ENCODE assay signal across 1 cellular context in genomic region chr17:19247423-19247822, GRCh38.
TF ChIP-seq lines count a peak whose summit lies in the region.

No MANE protein-coding gene starts in this region.

TF ChIP-seq in HEK293, 187 proteins besides CTCF, POLR2A, EP300 and RAD21 (continued from another document):
- TF ChIP-seq, protein P1, sequence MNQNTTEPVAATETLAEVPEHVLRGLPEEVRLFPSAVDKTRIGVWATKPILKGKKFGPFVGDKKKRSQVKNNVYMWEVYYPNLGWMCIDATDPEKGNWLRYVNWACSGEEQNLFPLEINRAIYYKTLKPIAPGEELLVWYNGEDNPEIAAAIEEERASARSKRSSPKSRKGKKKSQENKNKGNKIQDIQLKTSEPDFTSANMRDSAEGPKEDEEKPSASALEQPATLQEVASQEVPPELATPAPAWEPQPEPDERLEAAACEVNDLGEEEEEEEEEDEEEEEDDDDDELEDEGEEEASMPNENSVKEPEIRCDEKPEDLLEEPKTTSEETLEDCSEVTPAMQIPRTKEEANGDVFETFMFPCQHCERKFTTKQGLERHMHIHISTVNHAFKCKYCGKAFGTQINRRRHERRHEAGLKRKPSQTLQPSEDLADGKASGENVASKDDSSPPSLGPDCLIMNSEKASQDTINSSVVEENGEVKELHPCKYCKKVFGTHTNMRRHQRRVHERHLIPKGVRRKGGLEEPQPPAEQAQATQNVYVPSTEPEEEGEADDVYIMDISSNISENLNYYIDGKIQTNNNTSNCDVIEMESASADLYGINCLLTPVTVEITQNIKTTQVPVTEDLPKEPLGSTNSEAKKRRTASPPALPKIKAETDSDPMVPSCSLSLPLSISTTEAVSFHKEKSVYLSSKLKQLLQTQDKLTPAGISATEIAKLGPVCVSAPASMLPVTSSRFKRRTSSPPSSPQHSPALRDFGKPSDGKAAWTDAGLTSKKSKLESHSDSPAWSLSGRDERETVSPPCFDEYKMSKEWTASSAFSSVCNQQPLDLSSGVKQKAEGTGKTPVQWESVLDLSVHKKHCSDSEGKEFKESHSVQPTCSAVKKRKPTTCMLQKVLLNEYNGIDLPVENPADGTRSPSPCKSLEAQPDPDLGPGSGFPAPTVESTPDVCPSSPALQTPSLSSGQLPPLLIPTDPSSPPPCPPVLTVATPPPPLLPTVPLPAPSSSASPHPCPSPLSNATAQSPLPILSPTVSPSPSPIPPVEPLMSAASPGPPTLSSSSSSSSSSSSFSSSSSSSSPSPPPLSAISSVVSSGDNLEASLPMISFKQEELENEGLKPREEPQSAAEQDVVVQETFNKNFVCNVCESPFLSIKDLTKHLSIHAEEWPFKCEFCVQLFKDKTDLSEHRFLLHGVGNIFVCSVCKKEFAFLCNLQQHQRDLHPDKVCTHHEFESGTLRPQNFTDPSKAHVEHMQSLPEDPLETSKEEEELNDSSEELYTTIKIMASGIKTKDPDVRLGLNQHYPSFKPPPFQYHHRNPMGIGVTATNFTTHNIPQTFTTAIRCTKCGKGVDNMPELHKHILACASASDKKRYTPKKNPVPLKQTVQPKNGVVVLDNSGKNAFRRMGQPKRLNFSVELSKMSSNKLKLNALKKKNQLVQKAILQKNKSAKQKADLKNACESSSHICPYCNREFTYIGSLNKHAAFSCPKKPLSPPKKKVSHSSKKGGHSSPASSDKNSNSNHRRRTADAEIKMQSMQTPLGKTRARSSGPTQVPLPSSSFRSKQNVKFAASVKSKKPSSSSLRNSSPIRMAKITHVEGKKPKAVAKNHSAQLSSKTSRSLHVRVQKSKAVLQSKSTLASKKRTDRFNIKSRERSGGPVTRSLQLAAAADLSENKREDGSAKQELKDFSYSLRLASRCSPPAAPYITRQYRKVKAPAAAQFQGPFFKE (tag by site-specific recombination; IDR thresholded peaks at IDR 0.05; ENCODE audit: borderline replicate concordance) = no peak
- TF ChIP-seq, protein P2, sequence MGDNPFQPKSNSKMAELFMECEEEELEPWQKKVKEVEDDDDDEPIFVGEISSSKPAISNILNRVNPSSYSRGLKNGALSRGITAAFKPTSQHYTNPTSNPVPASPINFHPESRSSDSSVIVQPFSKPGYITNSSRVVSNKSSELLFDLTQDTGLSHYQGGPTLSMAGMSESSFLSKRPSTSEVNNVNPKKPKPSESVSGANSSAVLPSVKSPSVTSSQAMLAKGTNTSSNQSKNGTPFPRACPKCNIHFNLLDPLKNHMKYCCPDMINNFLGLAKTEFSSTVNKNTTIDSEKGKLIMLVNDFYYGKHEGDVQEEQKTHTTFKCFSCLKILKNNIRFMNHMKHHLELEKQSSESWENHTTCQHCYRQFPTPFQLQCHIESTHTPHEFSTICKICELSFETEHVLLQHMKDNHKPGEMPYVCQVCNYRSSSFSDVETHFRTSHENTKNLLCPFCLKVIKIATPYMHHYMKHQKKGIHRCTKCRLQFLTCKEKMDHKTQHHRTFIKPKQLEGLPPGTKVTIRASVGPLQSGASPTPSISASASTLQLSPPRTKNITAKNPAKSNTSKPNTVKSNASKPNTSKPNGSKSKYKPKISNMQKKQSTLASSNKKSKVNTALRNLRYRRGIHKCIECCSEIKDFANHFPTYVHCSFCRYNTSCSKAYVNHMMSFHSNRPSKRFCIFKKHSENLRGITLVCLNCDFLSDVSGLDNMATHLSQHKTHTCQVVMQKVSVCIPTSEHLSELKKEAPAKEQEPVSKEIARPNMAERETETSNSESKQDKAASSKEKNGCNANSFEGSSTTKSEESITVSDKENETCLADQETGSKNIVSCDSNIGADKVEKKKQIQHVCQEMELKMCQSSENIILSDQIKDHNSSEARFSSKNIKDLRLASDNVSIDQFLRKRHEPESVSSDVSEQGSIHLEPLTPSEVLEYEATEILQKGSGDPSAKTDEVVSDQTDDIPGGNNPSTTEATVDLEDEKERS (tag by site-specific recombination; IDR thresholded peaks at IDR 0.05) = no peak
- TF ChIP-seq ZNF248 (tag by site-specific recombination; IDR thresholded peaks at IDR 0.05) = no peak
- no peak for TF ChIP-seq ZNF560 (tag by site-specific recombination; IDR thresholded peaks at IDR 0.05; ENCODE audit: borderline replicate concordance)
- peak; percentile 98 for TF ChIP-seq ZIC2 (tag by site-specific recombination; IDR thresholded peaks at IDR 0.05)
- peak; percentile 37; the same call in 1 of the 2 replicates for TF ChIP-seq ZFHX2 (tag by site-specific recombination; conservative IDR thresholded peaks at IDR 0.05)
- no peak for TF ChIP-seq ZNF561 (tag by site-specific recombination; IDR thresholded peaks at IDR 0.05; ENCODE audit: borderline replicate concordance)
- TF ChIP-seq HOXD13 (CRISPR knock-in tag; IDR thresholded peaks at IDR 0.05; ENCODE audit: borderline replicate concordance) = no peak
- TF ChIP-seq ZNF133 (tag by site-specific recombination; IDR thresholded peaks at IDR 0.05) = no peak
- TF ChIP-seq ZNF544 (tag by site-specific recombination; IDR thresholded peaks at IDR 0.05) = no peak
- TF ChIP-seq GLIS1 (tag by site-specific recombination; IDR thresholded peaks at IDR 0.05) = peak; percentile 72
